Comparison of ENCODE assay signal across 12 cellular contexts in genomic region chr3:170483485-170484262, GRCh38.
DNase-seq lines count a peak whose midpoint lies in the region; ATAC-seq and TF ChIP-seq lines count a peak whose summit lies in the region.
"Had no signal": no experiment of that assay in that cellular context is flagged by ENCODE, and none has a peak within 500 bp of the region (broad histone marks: within the 10 kb centered on the region; RNA-seq: fewer than 3 reads in every experiment).

No MANE protein-coding gene starts in this region.

- no peaks in the 10 kb centered on the region for H3K9me3 Mint-ChIP-seq in CD4-positive, alpha-beta memory T cell
- H3K9me3 Mint-ChIP-seq: dendritic cell treated with granulocyte-macrophage colony-stimulating factor and Interleukin-4, amounts not matched to agents 40 ng/mL and 50 ng/mL, for 4 days had no signal

- no peak overlapping the region for H3K4me3 Mint-ChIP-seq in CD4-positive, alpha-beta memory T cell
- H3K4me3 Mint-ChIP-seq: dendritic cell treated with granulocyte-macrophage colony-stimulating factor and Interleukin-4, amounts not matched to agents 40 ng/mL and 50 ng/mL, for 4 days had no signal

- no peak overlapping the region for H3K27ac Mint-ChIP-seq in CD4-positive, alpha-beta memory T cell
- H3K27ac Mint-ChIP-seq: dendritic cell treated with granulocyte-macrophage colony-stimulating factor and Interleukin-4, amounts not matched to agents 40 ng/mL and 50 ng/mL, for 4 days had no signal

- in situ Hi-C loops in GM13977 (cut with MboI; ENCODE audit: low pct_unique_long_range_greater_than_20kb, low sequenced_read_pairs, unreplicated experiment) = no loop called here
- in situ Hi-C loops in SK-MEL-5 (cut with HindIII; ENCODE audit: low pct_unique_long_range_greater_than_20kb, low sequenced_read_pairs) = no loop called here

- DNase-seq in A673 (ENCODE audit: low spot score) (no peak), GM13977 (ENCODE audit: low spot score) (no peak), SK-MEL-5 (ENCODE audit: low read depth, low spot score) (peak; percentile 15), fibroblast of the aortic adventitia (ENCODE audit: low read depth) (peak; percentile 54), dedifferentiated amniotic fluid mesenchymal stem cell (ENCODE audit: extremely low spot score) (no peak)
- no peak for DNase-seq in stimulated activated naive CD4-positive, alpha-beta T cell (lab: John Stamatoyannopoulos, UW)
- DNase-seq in CD4-positive, alpha-beta memory T cell = no peak
- DNase-seq: activated CD4-positive, alpha-beta T cell treated with anti-CD3 and anti-CD28 coated beads for 48 hours; NCI-H2081 treated with DMSO at 0.1 percent for 48 hours had no signal

- intact Hi-C loops in A673 (cut with micrococcal nuclease; ENCODE audit: unreplicated experiment) = no loop called here
- intact Hi-C loops in CD4-positive, alpha-beta memory T cell (cut with micrococcal nuclease) = no loop called here

- peaks cover 4 to 12% of the 10 kb centered on the region in 2 donors for H3K27me3 Mint-ChIP-seq in CD4-positive, alpha-beta memory T cell
- H3K27me3 Mint-ChIP-seq: dendritic cell treated with granulocyte-macrophage colony-stimulating factor and Interleukin-4, amounts not matched to agents 40 ng/mL and 50 ng/mL, for 4 days had no signal

- peak; percentile 22; the same call in 1 of the 2 replicates for TF ChIP-seq CTCF in A673 (conservative IDR thresholded peaks at IDR 0.05; ENCODE audit: low read depth, low read length)
- peak; percentile 19 for TF ChIP-seq CTCF in GM13977 (IDR thresholded peaks at IDR 0.05; ENCODE audit: extremely low read depth, insufficient read depth, missing control alignments)
- peak; percentile 37 for TF ChIP-seq CTCF in fibroblast of the aortic adventitia (IDR thresholded peaks at IDR 0.05; ENCODE audit: insufficient read depth, low read length)

- H3K27ac ChIP-seq in A673 (ENCODE audit: low read depth, low read length, poor library complexity, severe bottlenecking) = no peak overlapping the region
- no peak overlapping the region for H3K27ac ChIP-seq in CD4-positive, alpha-beta memory T cell (ENCODE audit: low read depth, low read length)
- H3K27ac ChIP-seq: hepatocyte had no signal

- BruUV-seq in A673 (replicated peaks; lab: Mats Ljungman, UMichigan) = no TSS peak

- no peak overlapping the region for H3K4me3 ChIP-seq in A673 (ENCODE audit: low read depth, low read length, poor library complexity, severe bottlenecking)
- H3K4me3 ChIP-seq in fibroblast of the aortic adventitia (ENCODE audit: low read depth, low read length) = no peak overlapping the region
- no peak overlapping the region for H3K4me3 ChIP-seq in CD4-positive, alpha-beta memory T cell (ENCODE audit: low read length in 2 of 2)
- H3K4me3 ChIP-seq: hepatocyte had no signal

- no peaks in the 10 kb centered on the region for H3K27me3 ChIP-seq in A673 (replicated peaks; ENCODE audit: insufficient read depth, low read depth, low read length, poor library complexity)
- H3K27me3 ChIP-seq in CD4-positive, alpha-beta memory T cell (ENCODE audit: insufficient read depth, low read length) = no peaks in the 10 kb centered on the region
- H3K27me3 ChIP-seq: hepatocyte had no signal

- H3K4me1 Mint-ChIP-seq in CD4-positive, alpha-beta memory T cell = no peaks in the 10 kb centered on the region

- H3K36me3 Mint-ChIP-seq in CD4-positive, alpha-beta memory T cell = no peaks in the 10 kb centered on the region

- POLR2A ChIA-PET in A673 (lab: Charles Lee; ENCODE audit: low non-redundant PET) = no interaction called here
- POLR2A ChIA-PET in CD4-positive, alpha-beta memory T cell (lab: Charles Lee; ENCODE audit: partially characterized antibody) = no interaction called here

- no peaks in the 10 kb centered on the region for H3K9me3 ChIP-seq in A673 (ENCODE audit: low read depth, low read length, poor library complexity, severe bottlenecking)
- no peaks in the 10 kb centered on the region for H3K9me3 ChIP-seq in CD4-positive, alpha-beta memory T cell (ENCODE audit: control insufficient read depth in 1 of 2, low read length in 2 of 2)

- no peak for ATAC-seq in GM19452 (IDR thresholded peaks at IDR 0.05; ENCODE audit: unreplicated experiment)

- CTCF ChIA-PET in A673 (lab: Charles Lee) = no interaction called here
- CTCF ChIA-PET in CD4-positive, alpha-beta memory T cell (lab: Charles Lee; ENCODE audit: partially characterized antibody) = no interaction called here

- no peaks in the 10 kb centered on the region for H3K36me3 ChIP-seq in A673 (ENCODE audit: insufficient read depth, low read length, poor library complexity, severe bottlenecking)
- no peaks in the 10 kb centered on the region for H3K36me3 ChIP-seq in CD4-positive, alpha-beta memory T cell (ENCODE audit: insufficient read depth, low read length)

- no peaks in the 10 kb centered on the region for H3K4me1 ChIP-seq in A673 (ENCODE audit: insufficient read depth, low read length, poor library complexity, severe bottlenecking)
- H3K4me1 ChIP-seq in CD4-positive, alpha-beta memory T cell (ENCODE audit: insufficient read depth, low read length) = no peaks in the 10 kb centered on the region

Comparison
In these comparisons a context has a peak if more than half of its experiments do, and no peak if none do; other contexts are left out.
1. DNase-seq: peak in SK-MEL-5 (single experiment) and fibroblast of the aortic adventitia (single experiment); none in A673 (single experiment), GM13977 (single experiment), stimulated activated naive CD4-positive, alpha-beta T cell (0 of 6), dedifferentiated amniotic fluid mesenchymal stem cell (single experiment) and CD4-positive, alpha-beta memory T cell (0 of 5).
2. Peak in every context shown above with its lines, with median percentiles within 50 percentile points of each other: CTCF ChIP-seq.